18 cellular contexts compared by ENCODE assay signal in the genomic region with DNA sequence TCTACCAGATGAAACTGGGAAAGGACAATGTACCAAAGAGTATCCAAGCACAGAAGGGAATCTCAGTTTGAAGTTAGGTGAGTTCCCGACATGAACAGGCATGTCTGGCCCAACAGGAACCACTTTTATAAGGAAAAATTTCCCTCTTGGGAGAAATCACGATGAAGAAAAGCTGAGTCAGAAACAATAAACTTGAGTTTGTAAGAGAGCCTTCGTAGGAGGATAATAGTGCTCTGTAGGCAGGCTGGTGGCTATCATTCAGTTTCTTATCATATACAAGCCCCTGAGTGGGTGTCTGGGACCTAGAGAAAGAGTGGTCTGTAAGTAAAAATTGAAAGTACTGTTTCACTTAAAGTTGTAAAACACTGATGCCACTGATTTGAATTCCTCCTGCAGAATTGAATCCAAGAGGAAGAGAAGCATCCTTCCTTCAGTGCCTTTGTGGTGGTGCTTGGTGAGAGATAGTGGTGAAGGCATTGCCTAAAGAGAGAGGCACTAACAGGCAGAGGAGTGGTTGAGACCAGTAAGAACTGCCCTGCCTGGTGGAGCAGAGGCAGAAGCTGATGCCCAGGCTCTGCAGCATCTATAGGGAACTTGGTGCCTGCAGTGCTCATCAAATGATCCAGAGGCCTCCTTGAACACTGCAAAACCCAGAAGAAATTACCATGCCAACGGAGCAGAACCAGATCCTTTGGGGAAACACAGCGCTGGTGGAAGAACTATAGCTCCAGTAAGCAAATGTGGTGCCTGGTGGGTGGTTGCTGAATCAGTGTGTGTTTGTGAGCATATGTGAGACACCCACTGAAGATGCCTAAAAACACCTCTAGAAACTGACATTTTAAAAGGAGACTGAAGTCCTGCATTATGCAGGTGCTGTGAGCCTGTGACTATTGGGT. TPM values are rescaled to one million over a fixed set of nuclear protein-coding genes. Genes with fewer than 3 reads are reported as not detected.
DNase-seq lines count a peak whose midpoint lies in the region; ATAC-seq, FAIRE-seq and TF ChIP-seq lines count a peak whose summit lies in the region.
"Had no signal": no experiment of that assay in that cellular context is flagged by ENCODE, and none has a peak within 500 bp of the region (broad histone marks: within the 10 kb centered on the region; RNA-seq: fewer than 3 reads in every experiment).

No MANE protein-coding gene starts in this region.

- TF ChIP-seq CTCF in HepG2 (CRISPR knock-in tag; IDR thresholded peaks at IDR 0.05) (no peak), right lobe of liver (IDR thresholded peaks at IDR 0.05) (no peak), fibroblast of the aortic adventitia (IDR thresholded peaks at IDR 0.05; ENCODE audit: insufficient read depth, low read length) (no peak), testis (IDR thresholded peaks at IDR 0.05) (no peak)

- no peak for TF ChIP-seq RAD21 in HepG2 (CRISPR knock-in tag; IDR thresholded peaks at IDR 0.05)

- H4K20me1 ChIP-seq in HepG2 (ENCODE audit: insufficient read depth, low read length) = no peaks in the 10 kb centered on the region

- no peak overlapping the region for H3K4me2 ChIP-seq in HepG2 (ENCODE audit: low read depth, low read length)

- 38% methylated on average over 5 of the region's 5 CpGs for WGBS in HepG2 (ENCODE audit: low lambda C conversion rate)
- WGBS in right lobe of liver (ENCODE audit: insufficient coverage, low coverage, low lambda C conversion rate, missing lambda C conversion rate) = 54% methylated on average over 4 of the region's 5 CpGs
- WGBS in testis, 2 donors = 58 to 77% methylated on average over 5 of the region's 5 CpGs

- H3K27me3 ChIP-seq in HepG2 (ENCODE audit: control insufficient read depth in 1 of 2, insufficient read depth in 2 of 2, low read length in 2 of 2) = no peaks in the 10 kb centered on the region
- no peaks in the 10 kb centered on the region for H3K27me3 ChIP-seq in right lobe of liver
- no peaks in the 10 kb centered on the region for H3K27me3 ChIP-seq in testis

- no peak overlapping the region for H3K4me3 ChIP-seq in HepG2 (replicated peaks in 1 of 3; ENCODE audit: insufficient read depth in 1 of 3, low read depth in 2 of 3, low read length in 3 of 3)
- H3K4me3 ChIP-seq in right lobe of liver = no peak overlapping the region
- H3K4me3 ChIP-seq in fibroblast of the aortic adventitia (ENCODE audit: low read depth, low read length) = no peak overlapping the region
- no peak overlapping the region for H3K4me3 ChIP-seq in testis
- H3K4me3 ChIP-seq: psoas muscle, thoracic aorta had no signal

- DNase-seq in HepG2 (ENCODE audit: low spot score) (no peak), right lobe of liver (no peak), amniotic epithelial cell (ENCODE audit: low read depth) (peak; percentile 11), fibroblast of the aortic adventitia (ENCODE audit: low read depth) (peak; percentile 22), testis (no peak), NCI-H524 treated with DMSO at 0.1 percent for 48 hours (lab: John Stamatoyannopoulos, UW) (no peak)
- DNase-seq in stimulated activated naive CD4-positive, alpha-beta T cell treated with Interleukin-2 at 50 U/mL for 16 hours (lab: John Stamatoyannopoulos, UW) = no peak
- DNase-seq: activated CD4-positive, alpha-beta T cell treated with anti-CD3 and anti-CD28 coated beads for 48 hours; CD8-positive, alpha-beta T cell; GDM1; NCI-H2171 treated with DMSO at 0.1 percent for 48 hours; psoas muscle had no signal

- H3K27ac ChIP-seq in HepG2 (ENCODE audit: extremely low read length, insufficient read depth, low read length) (no peak overlapping the region), right lobe of liver (no peak overlapping the region), temporal lobe (ENCODE audit: low read depth, low read length) (peak overlapping the region; percentile 46), testis (no peak overlapping the region)
- H3K27ac ChIP-seq: psoas muscle, thoracic aorta had no signal

- POLR2A ChIA-PET in HepG2 (lab: Yijun Ruan, JAX) = no interaction called here

- no peak overlapping the region for H2AFZ ChIP-seq in HepG2 (ENCODE audit: low read length)

- intact Hi-C loops in HepG2 (cut with micrococcal nuclease; ENCODE audit: unreplicated experiment) = no loop called here
- intact Hi-C loops in right lobe of liver (cut with DNase I) = no loop called here
- intact Hi-C loops in testis (cut with DNase I; ENCODE audit: low total_unique reads) = no loop called here

- TF ChIP-seq POLR2A in HepG2 (IDR thresholded peaks at IDR 0.05; ENCODE audit: insufficient read depth in 1 of 2, low read depth in 2 of 2, low read length in 2 of 2) = no peak
- no peak for TF ChIP-seq POLR2A in right lobe of liver (IDR thresholded peaks at IDR 0.05)
- TF ChIP-seq POLR2A in testis (IDR thresholded peaks at IDR 0.05) = no peak

- peak; percentile 57; the same call in 2 of the 3 replicates for ATAC-seq in HepG2
- ATAC-seq in right lobe of liver = no peak
- ATAC-seq: CD8-positive, alpha-beta T cell; psoas muscle; Right ventricle myocardium inferior had no signal

- CTCF ChIA-PET in HepG2 (lab: Yijun Ruan, JAX; ENCODE audit: low intra/inter-chr PET ratio, low total read pairs) = no interaction called here

- in situ Hi-C loops in HepG2 (cut with HindIII; ENCODE audit: extremely low pct_ligation_motif_present, low pct_unique_long_range_greater_than_20kb) = no loop called here

- no peaks in the 10 kb centered on the region for H3K79me2 ChIP-seq in HepG2 (ENCODE audit: insufficient read depth, low read length)

- no TSS peak for BruUV-seq in HepG2 (replicated peaks; lab: Mats Ljungman, UMichigan)

- H3K4me1 ChIP-seq in HepG2 (ENCODE audit: insufficient read depth, low read length) (no peaks in the 10 kb centered on the region), right lobe of liver (no peaks in the 10 kb centered on the region), testis (no peaks in the 10 kb centered on the region)
- H3K4me1 ChIP-seq: psoas muscle had no signal

- no peak for FAIRE-seq in HepG2 (lab: Jason Lieb, UNC)
- FAIRE-seq: A204.1, endothelial cell of umbilical vein, HTR-8/SVneo had no signal

- H3K9me3 ChIP-seq in HepG2 (ENCODE audit: low read length) = no peaks in the 10 kb centered on the region
- H3K9me3 ChIP-seq in right lobe of liver = no peaks in the 10 kb centered on the region
- no peaks in the 10 kb centered on the region for H3K9me3 ChIP-seq in testis
- H3K9me3 ChIP-seq: psoas muscle, thoracic aorta had no signal

- no peak overlapping the region for H3K9ac ChIP-seq in HepG2 (ENCODE audit: insufficient read depth, low read depth, low read length)

- H3K36me3 ChIP-seq in HepG2 (replicated peaks in 1 of 2; ENCODE audit: control insufficient read depth in 1 of 2, insufficient read depth in 2 of 2, low read length in 2 of 2) (no peaks in the 10 kb centered on the region), right lobe of liver (no peaks in the 10 kb centered on the region), testis (ENCODE audit: low read depth, missing control alignments) (no peaks in the 10 kb centered on the region)
- H3K36me3 ChIP-seq: thoracic aorta had no signal

- TF ChIP-seq EP300 in HepG2 (IDR thresholded peaks at IDR 0.05; ENCODE audit: low read depth in 2 of 2, low read length in 2 of 2) (no peak), HepG2 (CRISPR knock-in tag; IDR thresholded peaks at IDR 0.05; ENCODE audit: borderline replicate concordance) (no peak)

RNA-seq across cellular contexts. Expression of a gene that starts 31.7 kb away (rescaled TPM):
- total RNA-seq in HepG2 (2016; rRNA removed; fragmentation: Illumina TruSeq; extraction: Trizol) (44.9 and 64.9 TPM in 2 replicates), right lobe of liver (10 to 100 TPM; 12.4 to 16.8 (median 14.9) TPM), fibroblast of the aortic adventitia (ENCODE audit: low replicate concordance) (57.5 and 64.6 TPM in 2 replicates), temporal lobe (35.9 TPM), testis (100 to 1,000 TPM in 1 of 2 donors, 10 to 100 TPM in 1; 80.5 to 117 TPM)
- 8.5 and 8.7 TPM in 2 replicates for total RNA-seq in HepG2 (2016; cell fraction: cytosol; rRNA removed; fragmentation: Illumina TruSeq; extraction: Trizol; ENCODE audit: low read depth)
- 45.2 and 57.5 TPM in 2 replicates for total RNA-seq in HepG2 (2016; cell fraction: insoluble cytoplasmic fraction; rRNA removed; fragmentation: Illumina TruSeq; extraction: Trizol)
- 25.3 and 33.1 TPM in 2 replicates for total RNA-seq in HepG2 (2016; cell fraction: membrane; rRNA removed; fragmentation: Illumina TruSeq; extraction: Trizol)
- total RNA-seq in HepG2 (2016; cell fraction: nucleus; rRNA removed; fragmentation: Illumina TruSeq; extraction: Trizol) = 45.5 and 49.9 TPM in 2 replicates
- polyA plus RNA-seq in HepG2 (2011; rRNA removed) (39.1 and 53.5 TPM in 2 replicates), testis (ENCODE audit: insufficient read depth, low read depth, low replicate concordance) (107 TPM)
- polyA plus RNA-seq in HepG2 (2011; cell fraction: cytosol; rRNA removed) = 34.1 and 44.5 TPM in 2 replicates
- polyA plus RNA-seq in HepG2 (2011; cell fraction: nucleus; rRNA removed) = 33.0 and 39.6 TPM in 2 replicates
- polyA plus RNA-seq in HepG2 (2012) = 72.1 and 96.8 TPM in 2 replicates
- 5.6 and 11.0 TPM in 2 replicates for polyA plus RNA-seq in HepG2 (2016; cell fraction: cytosol; fragmentation: Illumina TruSeq; extraction: Trizol; ENCODE audit: low read depth)
- polyA plus RNA-seq in HepG2 (2016; cell fraction: insoluble cytoplasmic fraction; fragmentation: Illumina TruSeq; extraction: Trizol; ENCODE audit: low read depth) = 71.3 and 71.6 TPM in 2 replicates
- 21.0 and 26.3 TPM in 2 replicates for polyA plus RNA-seq in HepG2 (2016; cell fraction: membrane; fragmentation: Illumina TruSeq; extraction: Trizol; ENCODE audit: low read depth)
- 63.4 and 65.6 TPM in 2 replicates for polyA plus RNA-seq in HepG2 (2016; cell fraction: nucleus; fragmentation: Illumina TruSeq; extraction: Trizol; ENCODE audit: insufficient read depth, low read depth)
- 59.9 and 94.0 TPM in 2 replicates for polyA minus RNA-seq in HepG2 (2011; rRNA and poly(A)+ RNA removed; ENCODE audit: low replicate concordance)
- polyA minus RNA-seq in HepG2 (2011; cell fraction: cytosol; rRNA and poly(A)+ RNA removed) = 41.7 and 52.1 TPM in 2 replicates
- polyA minus RNA-seq in HepG2 (2011; cell fraction: nucleus; rRNA and poly(A)+ RNA removed) = 85.4 and 89.1 TPM in 2 replicates

RNA-seq across cellular contexts. Expression of a gene that starts 34.9 kb away (rescaled TPM):
- total RNA-seq in HepG2 (2016; rRNA removed; fragmentation: Illumina TruSeq; extraction: Trizol) = 194 and 288 TPM in 2 replicates
- total RNA-seq in HepG2 (2016; cell fraction: cytosol; rRNA removed; fragmentation: Illumina TruSeq; extraction: Trizol; ENCODE audit: low read depth) = 40.9 and 48.1 TPM in 2 replicates
- total RNA-seq in HepG2 (2016; cell fraction: insoluble cytoplasmic fraction; rRNA removed; fragmentation: Illumina TruSeq; extraction: Trizol) = 189 and 288 TPM in 2 replicates
- 81.4 and 95.8 TPM in 2 replicates for total RNA-seq in HepG2 (2016; cell fraction: membrane; rRNA removed; fragmentation: Illumina TruSeq; extraction: Trizol)
- total RNA-seq in HepG2 (2016; cell fraction: nucleus; rRNA removed; fragmentation: Illumina TruSeq; extraction: Trizol) = 82.9 and 99.3 TPM in 2 replicates
- polyA plus RNA-seq in HepG2 (2011; rRNA removed) = 37.1 and 50.8 TPM in 2 replicates
- polyA plus RNA-seq in HepG2 (2011; cell fraction: cytosol; rRNA removed) = 26.0 and 35.9 TPM in 2 replicates
- 15.4 and 20.2 TPM in 2 replicates for polyA plus RNA-seq in HepG2 (2011; cell fraction: nucleus; rRNA removed)
- 53.5 and 67.1 TPM in 2 replicates for polyA plus RNA-seq in HepG2 (2012)
- 13.9 and 17.2 TPM in 2 replicates for polyA plus RNA-seq in HepG2 (2016; cell fraction: cytosol; fragmentation: Illumina TruSeq; extraction: Trizol; ENCODE audit: low read depth)
- polyA plus RNA-seq in HepG2 (2016; cell fraction: insoluble cytoplasmic fraction; fragmentation: Illumina TruSeq; extraction: Trizol; ENCODE audit: low read depth) = 202 and 240 TPM in 2 replicates
- 27.3 and 34.3 TPM in 2 replicates for polyA plus RNA-seq in HepG2 (2016; cell fraction: membrane; fragmentation: Illumina TruSeq; extraction: Trizol; ENCODE audit: low read depth)
- 73.4 and 87.3 TPM in 2 replicates for polyA plus RNA-seq in HepG2 (2016; cell fraction: nucleus; fragmentation: Illumina TruSeq; extraction: Trizol; ENCODE audit: insufficient read depth, low read depth)
- polyA minus RNA-seq in HepG2 (2011; rRNA and poly(A)+ RNA removed; ENCODE audit: low replicate concordance) = 17.0 and 19.1 TPM in 2 replicates
- polyA minus RNA-seq in HepG2 (2011; cell fraction: cytosol; rRNA and poly(A)+ RNA removed) = 66.1 and 67.1 TPM in 2 replicates
- polyA minus RNA-seq in HepG2 (2011; cell fraction: nucleus; rRNA and poly(A)+ RNA removed) = 70.2 and 70.7 TPM in 2 replicates
- total RNA-seq in right lobe of liver = 10 to 100 TPM; 28.4 to 48.8 (median 34.3) TPM
- 128 and 160 TPM in 2 replicates for total RNA-seq in fibroblast of the aortic adventitia (ENCODE audit: low replicate concordance)
- total RNA-seq in temporal lobe = 174 TPM
- total RNA-seq in testis = 100 to 1,000 TPM in 1 of 2 donors, 10 to 100 TPM in 1; 97.3 to 155 TPM
- 127 TPM for polyA plus RNA-seq in testis (ENCODE audit: insufficient read depth, low read depth, low replicate concordance)

Comparison
In these comparisons a context has a peak if more than half of its experiments do, and no peak if none do; other contexts are left out.
1. DNase-seq: peak in amniotic epithelial cell (single experiment) and fibroblast of the aortic adventitia (single experiment); none in HepG2 (single experiment), right lobe of liver (0 of 3), stimulated activated naive CD4-positive, alpha-beta T cell treated with Interleukin-2 at 50 U/mL for 16 hours (single experiment), testis (single experiment) and NCI-H524 treated with DMSO at 0.1 percent for 48 hours (single experiment).